In the genomic region with DNA sequence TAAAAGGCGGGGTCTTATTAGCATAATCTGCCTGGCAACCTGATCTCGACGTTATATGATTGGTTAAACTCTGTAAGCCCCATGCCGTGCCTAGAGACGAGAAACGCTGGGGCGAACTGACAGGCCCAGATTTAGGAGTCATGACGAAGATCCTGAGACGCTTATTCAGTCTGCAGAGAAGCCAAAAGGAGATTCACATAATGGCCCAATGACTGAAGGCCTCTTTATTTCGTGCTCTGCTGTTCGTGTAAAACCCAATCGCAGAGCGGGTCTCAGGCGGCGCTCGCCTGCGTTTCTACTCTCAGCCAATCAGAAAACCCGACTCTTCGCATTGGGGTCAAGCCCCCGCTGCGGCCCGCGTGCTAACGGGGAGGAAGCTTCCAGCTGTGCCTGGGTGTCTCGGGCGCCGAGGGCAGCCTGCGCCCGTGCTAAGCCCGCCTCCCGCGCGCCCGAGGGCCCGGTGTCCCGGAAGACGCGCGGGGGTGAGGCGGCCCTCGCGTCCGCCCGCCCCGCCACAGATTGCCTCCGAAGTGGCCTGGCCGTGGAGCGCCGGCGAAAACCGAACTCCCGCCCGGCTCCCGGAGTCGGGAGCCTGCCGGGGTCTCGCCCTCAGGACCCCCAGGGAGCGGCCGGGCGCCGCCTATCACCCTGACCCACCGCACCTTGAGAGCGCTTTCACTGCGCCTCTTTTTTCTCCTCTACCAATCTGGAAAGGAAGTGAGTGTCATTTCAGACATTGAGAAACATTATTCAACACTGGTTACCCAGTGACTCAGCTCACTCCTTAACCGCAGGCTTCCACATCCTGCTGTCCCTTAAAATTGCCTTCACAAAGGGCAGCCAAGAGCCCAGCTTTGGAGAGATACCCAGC, we compare ENCODE assay signal across 8 cellular contexts. TPM values are rescaled to one million over a fixed set of nuclear protein-coding genes. Genes with fewer than 3 reads are reported as not detected.
DNase-seq lines count a peak whose midpoint lies in the region; ATAC-seq and TF ChIP-seq lines count a peak whose summit lies in the region.

No MANE protein-coding gene starts in this region.

- H3K27ac Mint-ChIP-seq in activated T-cell treated with anti-CD3 and anti-CD28 coated beads, Interleukin-2, amount 50 U/mL, for 72 hours = peak overlapping the region; percentile 99

- H3K9me3 Mint-ChIP-seq in activated T-cell treated with anti-CD3 and anti-CD28 coated beads, Interleukin-2, amount 50 U/mL, for 72 hours = no peaks in the 10 kb centered on the region

- intact Hi-C loops in Panc1 (cut with micrococcal nuclease; ENCODE audit: unreplicated experiment) = loop anchor here (2.0 kb wide), 1 partner anchor 66 kb away; a partner anchor contains a TSS
- intact Hi-C loops in esophagus muscularis mucosa (cut with DNase I) = loop anchor here (5.0 kb wide), 2 partner anchors 81 to 119 kb away; no protein-coding TSS in a partner anchor

- H3K4me3 ChIP-seq in KMS-11 (IDR thresholded peaks at IDR 0.05; ENCODE audit: insufficient read depth, low read depth, low read length) (no peak overlapping the region), Panc1 (ENCODE audit: low read depth in 2 of 2, low read length in 2 of 2) (peak overlapping the region; percentile 57 to 76), esophagus muscularis mucosa (peak overlapping the region; percentile 81 to 94 (median 89)), muscle layer of colon (ENCODE audit: low read depth in 1 of 2, low read length in 2 of 2) (peak overlapping the region; percentile 44 to 72)

- H3K4me1 Mint-ChIP-seq in activated T-cell treated with anti-CD3 and anti-CD28 coated beads, Interleukin-2, amount 50 U/mL, for 72 hours (ENCODE audit: low read depth) = peaks cover 28% of the 10 kb centered on the region

- no peaks in the 10 kb centered on the region for H4K20me1 ChIP-seq in KMS-11 (ENCODE audit: insufficient read depth)

- peak; percentile 75 for ATAC-seq in GM21786 (IDR thresholded peaks at IDR 0.05; ENCODE audit: unreplicated experiment)
- ATAC-seq in Panc1 = peak; percentile 88
- ATAC-seq in activated T-cell treated with anti-CD3 and anti-CD28 coated beads, Interleukin-2, amount 50 U/mL, for 72 hours (replicated peaks in 1 of 2) = peak; percentile 78 to 80

- H3K4me2 ChIP-seq in KMS-11 = peak overlapping the region; percentile 85

- peak overlapping the region; percentile 83 for H2AFZ ChIP-seq in KMS-11 (ENCODE audit: low read depth)

- POLR2A ChIA-PET in Panc1 (lab: Charles Lee) = interaction anchor here (0.6 to 0.8 kb wide), 15 partner anchors 11 to 1775 kb away, joined by 3 to 18 read pairs (median 10); no protein-coding TSS in a partner anchor

- H3K36me3 ChIP-seq in KMS-11 (ENCODE audit: insufficient read depth) (no peaks in the 10 kb centered on the region), Panc1 (ENCODE audit: control insufficient read depth, insufficient read depth, low read length) (no peaks in the 10 kb centered on the region), esophagus muscularis mucosa (no peaks in the 10 kb centered on the region), muscle layer of colon (ENCODE audit: insufficient read depth, low read length) (no peaks in the 10 kb centered on the region)

- peak overlapping the region; percentile 99 for H3K9ac ChIP-seq in KMS-11
- H3K9ac ChIP-seq in muscle layer of colon (ENCODE audit: low read length) = peak overlapping the region; percentile 82

- no peaks in the 10 kb centered on the region; the same call in 1 of the 2 replicates for H3K9me3 ChIP-seq in Panc1 (ENCODE audit: control insufficient read depth, insufficient read depth, low read depth, low read length)
- no peaks in the 10 kb centered on the region for H3K9me3 ChIP-seq in esophagus muscularis mucosa
- no peaks in the 10 kb centered on the region for H3K9me3 ChIP-seq in muscle layer of colon (ENCODE audit: low read length)

- peaks cover 16% of the 10 kb centered on the region for H3K79me2 ChIP-seq in KMS-11 (ENCODE audit: insufficient read depth, low read depth)

- H3K4me1 ChIP-seq in KMS-11 (ENCODE audit: low read depth, poor library complexity, severe bottlenecking) (peaks cover 11% of the 10 kb centered on the region), Panc1 (ENCODE audit: control insufficient read depth, insufficient read depth, low read length) (peaks cover 22% of the 10 kb centered on the region), esophagus muscularis mucosa (peaks cover 17 to 30% (median 26%) of the 10 kb centered on the region in 4 donors), muscle layer of colon (ENCODE audit: insufficient read depth, low read length) (peaks cover 17% of the 10 kb centered on the region)

- DNase-seq in DMS79 treated with DMSO at 0.1 percent for 48 hours (lab: John Stamatoyannopoulos, UW) (peak; percentile 100), Panc1 (ENCODE audit: low read depth, low spot score) (peak; percentile 97), esophagus muscularis mucosa (ENCODE audit: extremely low spot score) (peak; percentile 99)
- DNase-seq in activated T-cell treated with anti-CD3 and anti-CD28 coated beads, Interleukin-2, amount 50 U/mL, for 72 hours = peak; percentile 88
- DNase-seq in stimulated activated CD8-positive, alpha-beta memory T cell treated with anti-CD3 and anti-CD28 coated beads, Interleukin-7, amount 100 ng/mL, for 1 hour (ENCODE audit: low read depth in 2 of 2) = peak; percentile 71 to 74

- in situ Hi-C loops in Panc1 (cut with HindIII; ENCODE audit: low pct_unique_long_range_greater_than_20kb, low sequenced_read_pairs) = no loop called here

- peak overlapping the region; percentile 95 to 96 for H3K4me3 Mint-ChIP-seq in activated T-cell treated with anti-CD3 and anti-CD28 coated beads, Interleukin-2, amount 50 U/mL, for 72 hours

- TF ChIP-seq CTCF in KMS-11 (conservative IDR thresholded peaks at IDR 0.05; ENCODE audit: low read depth, low read length) (no peak), Panc1 (IDR thresholded peaks at IDR 0.05) (no peak), esophagus muscularis mucosa (IDR thresholded peaks at IDR 0.05) (peak in 1 of 3 experiments; percentile 14)

- TF ChIP-seq POLR2A in esophagus muscularis mucosa (IDR thresholded peaks at IDR 0.05; ENCODE audit: low read depth) = peak; percentile 87

- H3K27me3 ChIP-seq in KMS-11 (ENCODE audit: insufficient read depth, low read depth) (no peaks in the 10 kb centered on the region), Panc1 (ENCODE audit: control insufficient read depth, insufficient read depth, low read length) (no peaks in the 10 kb centered on the region), esophagus muscularis mucosa (no peaks in the 10 kb centered on the region), muscle layer of colon (ENCODE audit: control insufficient read depth in 1 of 2, insufficient read depth in 2 of 2, low read length in 2 of 2) (no peaks in the 10 kb centered on the region)

- WGBS in esophagus muscularis mucosa = 0% methylated on average over 37 of the region's 65 CpGs

- CTCF ChIA-PET in Panc1 (lab: Charles Lee) = interaction anchor here (0.5 to 3.2 kb wide), 5 partner anchors 37 to 129 kb away, joined by 4 to 14 read pairs (median 7); no protein-coding TSS in a partner anchor

- no TSS peak for BruUV-seq in Panc1 (replicated peaks; lab: Mats Ljungman, UMichigan)

- H3K36me3 Mint-ChIP-seq in activated T-cell treated with anti-CD3 and anti-CD28 coated beads, Interleukin-2, amount 50 U/mL, for 72 hours (ENCODE audit: insufficient read depth in 2 of 2) = peaks cover 2 to 5% of the 10 kb centered on the region in 2 donors

- no peak for TF ChIP-seq EP300 in esophagus muscularis mucosa (IDR thresholded peaks at IDR 0.05)

- no peaks in the 10 kb centered on the region for H3K27me3 Mint-ChIP-seq in activated T-cell treated with anti-CD3 and anti-CD28 coated beads, Interleukin-2, amount 50 U/mL, for 72 hours (ENCODE audit: low read depth)

- H3K27ac ChIP-seq in KMS-11 = peak overlapping the region; percentile 99
- peak overlapping the region; percentile 100 for H3K27ac ChIP-seq in Panc1 (ENCODE audit: low read length)
- H3K27ac ChIP-seq in esophagus muscularis mucosa (replicated peaks in 1 of 4) = peak overlapping the region; percentile 97 to 100 (median 98)
- H3K27ac ChIP-seq in muscle layer of colon (ENCODE audit: low read depth, low read length) = peak overlapping the region; percentile 91

RNA-seq across cellular contexts. Expression of a gene that starts 0.4 kb away (rescaled TPM):
- total RNA-seq in Panc1 (2021; ENCODE audit: unreplicated experiment) (12.5 TPM), esophagus muscularis mucosa (1 to 10 TPM; 5.1 to 8.6 (median 7.6) TPM)
- polyA plus RNA-seq in Panc1 (2012; ENCODE audit: insufficient read length) = 8.6 TPM
- 1 to 10 TPM; 5.4 to 5.5 TPM for total RNA-seq in activated T-cell treated with anti-CD3 and anti-CD28 coated beads, Interleukin-2, amount 50 U/mL, for 72 hours
